In the genomic region with DNA sequence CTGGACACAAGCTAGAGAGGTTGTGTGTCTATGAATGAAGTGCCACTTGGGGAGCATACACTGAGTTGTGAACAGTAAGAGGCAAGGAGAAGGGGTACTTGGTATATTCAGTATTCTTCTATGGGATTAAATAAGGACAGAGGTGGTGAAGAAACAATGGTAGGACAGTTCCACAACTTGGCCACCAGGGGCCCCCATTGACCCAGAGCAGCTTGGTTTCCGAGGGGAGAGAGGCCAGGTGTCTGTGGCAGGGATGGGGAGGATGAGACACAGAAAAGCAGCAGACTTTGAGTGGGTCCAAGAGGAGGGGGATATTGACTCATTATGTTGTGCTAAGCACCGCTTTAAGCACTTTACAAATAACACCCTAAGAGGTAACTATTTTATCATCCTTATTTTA, we compare ENCODE assay signal across 13 cellular contexts.
A peak's percentile ranks its signal among the peaks of the same experiment; 100 is the strongest.
DNase-seq lines count a peak whose midpoint lies in the region; ATAC-seq, FAIRE-seq and TF ChIP-seq lines count a peak whose summit lies in the region.
"Had no signal": no experiment of that assay in that cellular context is flagged by ENCODE, and none has a peak within 500 bp of the region (broad histone marks: within the 10 kb centered on the region; RNA-seq: fewer than 3 reads in every experiment).

No MANE protein-coding gene starts in this region.

- H4K8ac ChIP-seq in H1 (ENCODE audit: extremely low read depth, insufficient read depth, low read length): no peak overlapping the region

- H3K56ac ChIP-seq in H1 (replicated peaks; ENCODE audit: insufficient read length, low read depth, low read length): no peak overlapping the region

- DNase-seq in HepG2 (ENCODE audit: low spot score) (no peak), right lobe of liver (no peak), MM.1S (peak; percentile 10), H1 (ENCODE audit: low read depth in 1 of 2, low spot score in 2 of 2) (peak in 1 of 2 experiments; percentile 79), type B pancreatic cell (ENCODE audit: extremely low spot score, unreplicated experiment) (no peak), Right ventricle myocardium inferior (ENCODE audit: missing footprints) (no peak), cortex of kidney (lab: John Stamatoyannopoulos, UW) (no peak)
- DNase-seq: COR-L47, NCI-H1694, occipital lobe, Right ventricle myocardium superior had no signal

- H3K27me3 Mint-ChIP-seq in type B pancreatic cell: peaks cover 29% of the 10 kb centered on the region

- BruUV-seq in HepG2 (replicated peaks; lab: Mats Ljungman, UMichigan): no TSS peak

- H2AFZ ChIP-seq in HepG2 (ENCODE audit: low read length): no peak overlapping the region
- H2AFZ ChIP-seq in MM.1S (ENCODE audit: low read length): no peak overlapping the region
- H2AFZ ChIP-seq in H1 (ENCODE audit: low read length): no peak overlapping the region

- H3K4me1 ChIP-seq in HepG2 (ENCODE audit: insufficient read depth, low read length) (no peaks in the 10 kb centered on the region), right lobe of liver (no peaks in the 10 kb centered on the region), MM.1S (ENCODE audit: low read length) (no peaks in the 10 kb centered on the region), H1 (replicated peaks in 1 of 4; ENCODE audit: control insufficient read depth in 3 of 4, insufficient read depth in 4 of 4, low read length in 3 of 4) (0 out of 7 replicates have a peak, but pooled peaks cover 0 to under 1% (median 0%) of the 10 kb centered on the region in 4 experiments)

- H3K23me2 ChIP-seq in H1 (ENCODE audit: low read depth, low read length): no peaks in the 10 kb centered on the region; the same call in 1 of the 2 replicates

- H3K9me3 Mint-ChIP-seq in type B pancreatic cell: peaks cover 5% of the 10 kb centered on the region

- no peaks in the 10 kb centered on the region for H3K9me2 ChIP-seq in MM.1S (replicated peaks; ENCODE audit: insufficient read depth, low read length)

- H3K79me2 ChIP-seq in HepG2 (ENCODE audit: insufficient read depth, low read length) (no peaks in the 10 kb centered on the region), MM.1S (ENCODE audit: low read length) (no peaks in the 10 kb centered on the region), H1 (ENCODE audit: control insufficient read depth in 1 of 2, insufficient read depth in 2 of 2, low read length in 2 of 2) (no peaks in the 10 kb centered on the region)

- H3F3A ChIP-seq in MM.1S (ENCODE audit: insufficient read depth, low read length): no peaks in the 10 kb centered on the region

- H3K27ac ChIP-seq in HepG2 (ENCODE audit: extremely low read length, insufficient read depth, low read length) (no peak overlapping the region), right lobe of liver (no peak overlapping the region), MM.1S (ENCODE audit: low read length) (no peak overlapping the region), H1 (ENCODE audit: low read depth, low read length) (no peak overlapping the region)

- TF ChIP-seq RAD21 in HepG2 (CRISPR knock-in tag; IDR thresholded peaks at IDR 0.05): no peak
- peak; percentile 79 to 84 for TF ChIP-seq RAD21 in H1 (IDR thresholded peaks at IDR 0.05 in 1 of 2, conservative IDR thresholded peaks at IDR 0.05 in 1 of 2; ENCODE audit: low read depth in 2 of 2, low read length in 2 of 2)

- no peak overlapping the region for H2BK5ac ChIP-seq in H1 (ENCODE audit: low read depth, low read length)

- POLR2A ChIA-PET in HepG2 (lab: Yijun Ruan, JAX) (no interaction called here), H1 (lab: Charles Lee; ENCODE audit: partially characterized antibody) (no interaction called here)

- no peaks in the 10 kb centered on the region for H3K79me1 ChIP-seq in H1 (ENCODE audit: low read depth, low read length)

- TF ChIP-seq CTCF in HepG2 (CRISPR knock-in tag; IDR thresholded peaks at IDR 0.05) (peak; percentile 16; the same call in 1 of the 2 replicates), right lobe of liver (IDR thresholded peaks at IDR 0.05) (no peak), MM.1S (IDR thresholded peaks at IDR 0.05; ENCODE audit: low read length) (peak; percentile 33), H1 (IDR thresholded peaks at IDR 0.05; ENCODE audit: control extremely low read depth in 1 of 3, insufficient read depth in 1 of 3, low read depth in 1 of 3, low read length in 3 of 3) (peak; percentile 71 to 78 (median 71)), type B pancreatic cell (conservative IDR thresholded peaks at IDR 0.05) (peak; percentile 63)

- H3K4me3 ChIP-seq in HepG2 (replicated peaks in 1 of 3; ENCODE audit: insufficient read depth in 1 of 3, low read depth in 2 of 3, low read length in 3 of 3): no peak overlapping the region
- H3K4me3 ChIP-seq in right lobe of liver: no peak overlapping the region
- H3K4me3 ChIP-seq in MM.1S (ENCODE audit: low read length): no peak overlapping the region
- no peak overlapping the region for H3K4me3 ChIP-seq in H1 (ENCODE audit: extremely low read depth in 1 of 4, insufficient read depth in 2 of 4, low read depth in 3 of 4, low read length in 4 of 4)

- no peak overlapping the region for H2BK120ac ChIP-seq in H1 (replicated peaks; ENCODE audit: low read depth, low read length)

- H4K91ac ChIP-seq in H1 (replicated peaks; ENCODE audit: insufficient read length, low read length): no peak overlapping the region

- no peaks in the 10 kb centered on the region for H4K20me1 ChIP-seq in HepG2 (ENCODE audit: insufficient read depth, low read length)
- H4K20me1 ChIP-seq in MM.1S (ENCODE audit: insufficient read depth, low read length): no peaks in the 10 kb centered on the region
- no peaks in the 10 kb centered on the region for H4K20me1 ChIP-seq in H1 (replicated peaks in 1 of 2; ENCODE audit: control insufficient read depth in 1 of 2, insufficient read depth in 2 of 2, low read length in 2 of 2)

- ATAC-seq in HepG2 (no peak), right lobe of liver (no peak), GM19397 (IDR thresholded peaks at IDR 0.05; ENCODE audit: unreplicated experiment) (no peak), Right ventricle myocardium inferior (no peak)
- ATAC-seq: esophagus mucosa had no signal

- no peak for TF ChIP-seq EP300 in HepG2 (IDR thresholded peaks at IDR 0.05; ENCODE audit: low read depth in 2 of 2, low read length in 2 of 2)
- no peak for TF ChIP-seq EP300 in HepG2 (CRISPR knock-in tag; IDR thresholded peaks at IDR 0.05; ENCODE audit: borderline replicate concordance)
- no peak for TF ChIP-seq EP300 in H1 (IDR thresholded peaks at IDR 0.05; ENCODE audit: borderline replicate concordance in 1 of 2, low read depth in 2 of 2, low read length in 2 of 2)

- H3K4me3 Mint-ChIP-seq in type B pancreatic cell: no peak overlapping the region

- no peak overlapping the region for H2AK5ac ChIP-seq in H1 (ENCODE audit: low read depth, low read length)

- H3K4me2 ChIP-seq in HepG2 (ENCODE audit: low read depth, low read length): no peak overlapping the region
- no peak overlapping the region for H3K4me2 ChIP-seq in MM.1S (ENCODE audit: low read depth, low read length)
- no peak overlapping the region for H3K4me2 ChIP-seq in H1 (ENCODE audit: insufficient read depth in 1 of 2, low read depth in 2 of 2, low read length in 2 of 2)

- H3K9me3 ChIP-seq in HepG2 (ENCODE audit: low read length) (peaks cover 9% of the 10 kb centered on the region), right lobe of liver (peaks cover 0 to 5% (median 0%) of the 10 kb centered on the region in 4 donors), MM.1S (replicated peaks; ENCODE audit: insufficient read depth, low read length) (no peaks in the 10 kb centered on the region), H1 (ENCODE audit: insufficient read depth in 2 of 2, low read depth in 1 of 2, low read length in 1 of 2) (peaks cover 0 to 5% of the 10 kb centered on the region in 2 experiments; a peak in 1 of 4 replicates)

- H2BK15ac ChIP-seq in H1 (ENCODE audit: low read length): no peak overlapping the region

- H3K36me3 ChIP-seq in HepG2 (replicated peaks in 1 of 2; ENCODE audit: control insufficient read depth in 1 of 2, insufficient read depth in 2 of 2, low read length in 2 of 2) (no peaks in the 10 kb centered on the region), right lobe of liver (no peaks in the 10 kb centered on the region), MM.1S (replicated peaks; ENCODE audit: insufficient read depth, low read length) (no peaks in the 10 kb centered on the region), H1 (ENCODE audit: control insufficient read depth in 2 of 4, insufficient read depth in 4 of 4, low read length in 3 of 4) (no peaks in the 10 kb centered on the region)

- no peak for TF ChIP-seq POLR2A in HepG2 (IDR thresholded peaks at IDR 0.05; ENCODE audit: insufficient read depth in 1 of 2, low read depth in 2 of 2, low read length in 2 of 2)
- TF ChIP-seq POLR2A in right lobe of liver (IDR thresholded peaks at IDR 0.05): no peak
- TF ChIP-seq POLR2A in H1 (IDR thresholded peaks at IDR 0.05; ENCODE audit: control extremely low read depth in 1 of 2, low read depth in 2 of 2, low read length in 2 of 2): no peak

- H3K9ac ChIP-seq in HepG2 (ENCODE audit: insufficient read depth, low read depth, low read length) (no peak overlapping the region), MM.1S (ENCODE audit: low read length) (no peak overlapping the region), H1 (replicated peaks in 1 of 4; ENCODE audit: extremely low read depth in 1 of 4, low read depth in 3 of 4, low read length in 3 of 4) (no peak overlapping the region)

- no peak overlapping the region for H3K23ac ChIP-seq in H1 (ENCODE audit: insufficient read length)

- no peak overlapping the region for H2BK20ac ChIP-seq in H1 (ENCODE audit: low read length)

- no peaks in the 10 kb centered on the region for H3K4me1 Mint-ChIP-seq in type B pancreatic cell (ENCODE audit: unreplicated experiment)

- no peak overlapping the region for H3K4ac ChIP-seq in H1 (replicated peaks; ENCODE audit: insufficient read length, low read depth, low read length)

- H3K14ac ChIP-seq in H1 (ENCODE audit: insufficient read length): no peak overlapping the region

- no peak overlapping the region for H4K5ac ChIP-seq in H1 (ENCODE audit: insufficient read length, low read depth, low read length)

- intact Hi-C loops in HepG2 (cut with micrococcal nuclease; ENCODE audit: unreplicated experiment) (no loop called here), right lobe of liver (cut with DNase I) (no loop called here), Right ventricle myocardium inferior (cut with DNase I) (no loop called here)

- no peak for FAIRE-seq in HepG2 (lab: Jason Lieb, UNC)
- FAIRE-seq in H1 (lab: Jason Lieb, UNC): no peak

- H3K27me3 ChIP-seq in HepG2 (ENCODE audit: control insufficient read depth in 1 of 2, insufficient read depth in 2 of 2, low read length in 2 of 2) (no peaks in the 10 kb centered on the region), right lobe of liver (no peaks in the 10 kb centered on the region), MM.1S (replicated peaks; ENCODE audit: insufficient read depth, low read length) (no peaks in the 10 kb centered on the region), H1 (replicated peaks in 1 of 4; ENCODE audit: control insufficient read depth in 3 of 4, extremely low read depth in 1 of 4, insufficient read depth in 3 of 4, low read length in 3 of 4) (no peaks in the 10 kb centered on the region)

- no peak overlapping the region for H3K27ac Mint-ChIP-seq in type B pancreatic cell

- H2BK12ac ChIP-seq in H1 (ENCODE audit: low read depth, low read length): no peak overlapping the region

- in situ Hi-C loops in HepG2 (cut with HindIII; ENCODE audit: extremely low pct_ligation_motif_present, low pct_unique_long_range_greater_than_20kb): no loop called here

- 31% methylated on average over 2 of the region's 2 CpGs for WGBS in HepG2 (ENCODE audit: low lambda C conversion rate)
- WGBS in right lobe of liver (ENCODE audit: insufficient coverage, low coverage, low lambda C conversion rate, missing lambda C conversion rate): 50% methylated on average over 1 of the region's 2 CpGs
- WGBS in H1 (ENCODE audit: extremely low coverage in 1 of 2, insufficient coverage in 1 of 2, insufficient read length in 1 of 2, insufficient replicate concordance in 2 of 2, low coverage in 1 of 2, low lambda C conversion rate in 2 of 2, missing lambda C conversion rate in 1 of 2), 2 experiments: 73% methylated on average over 2 of the region's 2 CpGs; no CpG with 5 or more reads in 1 of the 2 experiments

- no peaks in the 10 kb centered on the region for H3K36me3 Mint-ChIP-seq in type B pancreatic cell

- no peak overlapping the region for H3K18ac ChIP-seq in H1 (ENCODE audit: extremely low read depth, low read length)

- CTCF ChIA-PET in HepG2 (lab: Yijun Ruan, JAX; ENCODE audit: low intra/inter-chr PET ratio, low total read pairs): no interaction called here
- CTCF ChIA-PET in H1 (lab: Charles Lee; ENCODE audit: partially characterized antibody): interaction anchor here (0.6 to 13.4 kb wide), 20 partner anchors 9 to 663 kb away, joined by 3 to 148 read pairs (median 6); no protein-coding TSS in a partner anchor

Comparison
In these comparisons a context has a peak if more than half of its experiments do, and no peak if none do; other contexts are left out.
1. CTCF ChIP-seq: peak in HepG2 (single experiment), MM.1S (single experiment), H1 (3 of 3) and type B pancreatic cell (single experiment); none in right lobe of liver (0 of 4).